ENCODE assay signal across 1 cellular context in the genomic region with DNA sequence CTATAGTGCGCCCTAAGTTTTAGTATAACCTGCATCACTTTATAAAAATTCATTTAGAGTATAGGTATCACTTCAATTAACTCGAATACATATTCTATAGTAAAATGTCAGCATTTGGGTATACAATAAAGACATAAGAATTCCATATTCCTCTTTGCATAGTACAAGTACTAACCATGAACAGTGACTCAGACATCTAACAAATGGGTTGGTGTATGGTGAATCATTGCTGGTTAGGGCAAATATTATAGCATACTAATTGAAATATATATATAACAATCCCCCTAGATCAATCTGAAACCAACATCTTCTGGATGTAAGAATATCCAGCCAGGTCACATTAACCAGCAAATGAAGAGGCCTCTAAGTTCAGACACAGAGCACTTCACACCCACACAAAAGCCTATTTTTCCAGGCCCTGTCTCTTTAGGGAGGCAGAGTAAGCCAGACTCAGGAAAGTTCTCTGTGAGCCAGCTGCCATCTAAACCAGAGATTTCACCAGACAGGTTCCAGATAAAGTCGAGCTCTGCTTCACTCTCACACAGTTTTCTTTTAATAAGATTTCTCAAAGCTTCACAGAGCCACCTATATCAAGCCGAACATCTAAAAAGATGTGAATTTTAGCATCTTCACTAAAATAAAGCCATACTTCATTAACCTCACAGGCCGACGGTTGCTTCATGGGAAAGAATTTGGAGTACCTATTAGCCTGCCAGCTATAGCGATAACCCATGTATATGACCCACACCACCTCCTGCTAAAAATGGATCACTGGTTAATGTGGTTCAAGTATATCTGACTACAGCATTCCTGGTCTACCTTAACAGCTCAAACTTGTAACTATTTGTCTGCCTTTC.
TF ChIP-seq lines count a peak whose summit lies in the region.

No MANE protein-coding gene starts in this region.

TF ChIP-seq in GM23338, 12 proteins besides CTCF, POLR2A, EP300 and RAD21 (continued from another document):
- TF ChIP-seq, protein P1, sequence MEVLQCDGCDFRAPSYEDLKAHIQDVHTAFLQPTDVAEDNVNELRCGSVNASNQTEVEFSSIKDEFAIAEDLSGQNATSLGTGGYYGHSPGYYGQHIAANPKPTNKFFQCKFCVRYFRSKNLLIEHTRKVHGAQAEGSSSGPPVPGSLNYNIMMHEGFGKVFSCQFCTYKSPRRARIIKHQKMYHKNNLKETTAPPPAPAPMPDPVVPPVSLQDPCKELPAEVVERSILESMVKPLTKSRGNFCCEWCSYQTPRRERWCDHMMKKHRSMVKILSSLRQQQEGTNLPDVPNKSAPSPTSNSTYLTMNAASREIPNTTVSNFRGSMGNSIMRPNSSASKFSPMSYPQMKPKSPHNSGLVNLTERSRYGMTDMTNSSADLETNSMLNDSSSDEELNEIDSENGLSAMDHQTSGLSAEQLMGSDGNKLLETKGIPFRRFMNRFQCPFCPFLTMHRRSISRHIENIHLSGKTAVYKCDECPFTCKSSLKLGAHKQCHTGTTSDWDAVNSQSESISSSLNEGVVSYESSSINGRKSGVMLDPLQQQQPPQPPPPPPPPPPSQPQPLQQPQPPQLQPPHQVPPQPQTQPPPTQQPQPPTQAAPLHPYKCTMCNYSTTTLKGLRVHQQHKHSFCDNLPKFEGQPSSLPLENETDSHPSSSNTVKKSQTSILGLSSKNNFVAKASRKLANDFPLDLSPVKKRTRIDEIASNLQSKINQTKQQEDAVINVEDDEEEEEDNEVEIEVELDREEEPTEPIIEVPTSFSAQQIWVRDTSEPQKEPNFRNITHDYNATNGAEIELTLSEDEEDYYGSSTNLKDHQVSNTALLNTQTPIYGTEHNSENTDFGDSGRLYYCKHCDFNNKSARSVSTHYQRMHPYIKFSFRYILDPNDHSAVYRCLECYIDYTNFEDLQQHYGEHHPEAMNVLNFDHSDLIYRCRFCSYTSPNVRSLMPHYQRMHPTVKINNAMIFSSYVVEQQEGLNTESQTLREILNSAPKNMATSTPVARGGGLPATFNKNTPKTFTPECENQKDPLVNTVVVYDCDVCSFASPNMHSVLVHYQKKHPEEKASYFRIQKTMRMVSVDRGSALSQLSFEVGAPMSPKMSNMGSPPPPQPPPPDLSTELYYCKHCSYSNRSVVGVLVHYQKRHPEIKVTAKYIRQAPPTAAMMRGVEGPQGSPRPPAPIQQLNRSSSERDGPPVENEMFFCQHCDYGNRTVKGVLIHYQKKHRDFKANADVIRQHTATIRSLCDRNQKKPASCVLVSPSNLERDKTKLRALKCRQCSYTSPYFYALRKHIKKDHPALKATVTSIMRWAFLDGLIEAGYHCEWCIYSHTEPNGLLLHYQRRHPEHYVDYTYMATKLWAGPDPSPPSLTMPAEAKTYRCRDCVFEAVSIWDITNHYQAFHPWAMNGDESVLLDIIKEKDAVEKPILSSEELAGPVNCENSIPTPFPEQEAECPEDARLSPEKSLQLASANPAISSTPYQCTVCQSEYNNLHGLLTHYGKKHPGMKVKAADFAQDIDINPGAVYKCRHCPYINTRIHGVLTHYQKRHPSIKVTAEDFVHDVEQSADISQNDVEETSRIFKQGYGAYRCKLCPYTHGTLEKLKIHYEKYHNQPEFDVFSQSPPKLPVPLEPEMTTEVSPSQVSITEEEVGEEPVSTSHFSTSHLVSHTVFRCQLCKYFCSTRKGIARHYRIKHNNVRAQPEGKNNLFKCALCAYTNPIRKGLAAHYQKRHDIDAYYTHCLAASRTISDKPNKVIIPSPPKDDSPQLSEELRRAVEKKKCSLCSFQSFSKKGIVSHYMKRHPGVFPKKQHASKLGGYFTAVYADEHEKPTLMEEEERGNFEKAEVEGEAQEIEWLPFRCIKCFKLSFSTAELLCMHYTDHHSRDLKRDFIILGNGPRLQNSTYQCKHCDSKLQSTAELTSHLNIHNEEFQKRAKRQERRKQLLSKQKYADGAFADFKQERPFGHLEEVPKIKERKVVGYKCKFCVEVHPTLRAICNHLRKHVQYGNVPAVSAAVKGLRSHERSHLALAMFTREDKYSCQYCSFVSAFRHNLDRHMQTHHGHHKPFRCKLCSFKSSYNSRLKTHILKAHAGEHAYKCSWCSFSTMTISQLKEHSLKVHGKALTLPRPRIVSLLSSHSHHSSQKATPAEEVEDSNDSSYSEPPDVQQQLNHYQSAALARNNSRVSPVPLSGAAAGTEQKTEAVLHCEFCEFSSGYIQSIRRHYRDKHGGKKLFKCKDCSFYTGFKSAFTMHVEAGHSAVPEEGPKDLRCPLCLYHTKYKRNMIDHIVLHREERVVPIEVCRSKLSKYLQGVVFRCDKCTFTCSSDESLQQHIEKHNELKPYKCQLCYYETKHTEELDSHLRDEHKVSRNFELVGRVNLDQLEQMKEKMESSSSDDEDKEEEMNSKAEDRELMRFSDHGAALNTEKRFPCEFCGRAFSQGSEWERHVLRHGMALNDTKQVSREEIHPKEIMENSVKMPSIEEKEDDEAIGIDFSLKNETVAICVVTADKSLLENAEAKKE (CRISPR knock-in tag; IDR thresholded peaks at IDR 0.05) = no peak
- TF ChIP-seq ZNF331 (CRISPR knock-in tag; IDR thresholded peaks at IDR 0.05; ENCODE audit: low read depth) (no peak), EZH2phosphoT487 (IDR thresholded peaks at IDR 0.05; ENCODE audit: unreplicated experiment) (no peak), EZH2 (IDR thresholded peaks at IDR 0.05; ENCODE audit: low read depth, unreplicated experiment) (no peak), ZNF114 (CRISPR knock-in tag; IDR thresholded peaks at IDR 0.05) (no peak), JUNB (IDR thresholded peaks at IDR 0.05; ENCODE audit: unreplicated experiment) (no peak), POLR2AphosphoS5 (IDR thresholded peaks at IDR 0.05; ENCODE audit: low read depth) (no peak)
- TF ChIP-seq, protein P2, sequence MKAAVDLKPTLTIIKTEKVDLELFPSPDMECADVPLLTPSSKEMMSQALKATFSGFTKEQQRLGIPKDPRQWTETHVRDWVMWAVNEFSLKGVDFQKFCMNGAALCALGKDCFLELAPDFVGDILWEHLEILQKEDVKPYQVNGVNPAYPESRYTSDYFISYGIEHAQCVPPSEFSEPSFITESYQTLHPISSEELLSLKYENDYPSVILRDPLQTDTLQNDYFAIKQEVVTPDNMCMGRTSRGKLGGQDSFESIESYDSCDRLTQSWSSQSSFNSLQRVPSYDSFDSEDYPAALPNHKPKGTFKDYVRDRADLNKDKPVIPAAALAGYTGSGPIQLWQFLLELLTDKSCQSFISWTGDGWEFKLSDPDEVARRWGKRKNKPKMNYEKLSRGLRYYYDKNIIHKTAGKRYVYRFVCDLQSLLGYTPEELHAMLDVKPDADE (IDR thresholded peaks at IDR 0.05) = no peak
- TF ChIP-seq, protein P3, sequence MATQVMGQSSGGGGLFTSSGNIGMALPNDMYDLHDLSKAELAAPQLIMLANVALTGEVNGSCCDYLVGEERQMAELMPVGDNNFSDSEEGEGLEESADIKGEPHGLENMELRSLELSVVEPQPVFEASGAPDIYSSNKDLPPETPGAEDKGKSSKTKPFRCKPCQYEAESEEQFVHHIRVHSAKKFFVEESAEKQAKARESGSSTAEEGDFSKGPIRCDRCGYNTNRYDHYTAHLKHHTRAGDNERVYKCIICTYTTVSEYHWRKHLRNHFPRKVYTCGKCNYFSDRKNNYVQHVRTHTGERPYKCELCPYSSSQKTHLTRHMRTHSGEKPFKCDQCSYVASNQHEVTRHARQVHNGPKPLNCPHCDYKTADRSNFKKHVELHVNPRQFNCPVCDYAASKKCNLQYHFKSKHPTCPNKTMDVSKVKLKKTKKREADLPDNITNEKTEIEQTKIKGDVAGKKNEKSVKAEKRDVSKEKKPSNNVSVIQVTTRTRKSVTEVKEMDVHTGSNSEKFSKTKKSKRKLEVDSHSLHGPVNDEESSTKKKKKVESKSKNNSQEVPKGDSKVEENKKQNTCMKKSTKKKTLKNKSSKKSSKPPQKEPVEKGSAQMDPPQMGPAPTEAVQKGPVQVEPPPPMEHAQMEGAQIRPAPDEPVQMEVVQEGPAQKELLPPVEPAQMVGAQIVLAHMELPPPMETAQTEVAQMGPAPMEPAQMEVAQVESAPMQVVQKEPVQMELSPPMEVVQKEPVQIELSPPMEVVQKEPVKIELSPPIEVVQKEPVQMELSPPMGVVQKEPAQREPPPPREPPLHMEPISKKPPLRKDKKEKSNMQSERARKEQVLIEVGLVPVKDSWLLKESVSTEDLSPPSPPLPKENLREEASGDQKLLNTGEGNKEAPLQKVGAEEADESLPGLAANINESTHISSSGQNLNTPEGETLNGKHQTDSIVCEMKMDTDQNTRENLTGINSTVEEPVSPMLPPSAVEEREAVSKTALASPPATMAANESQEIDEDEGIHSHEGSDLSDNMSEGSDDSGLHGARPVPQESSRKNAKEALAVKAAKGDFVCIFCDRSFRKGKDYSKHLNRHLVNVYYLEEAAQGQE (IDR thresholded peaks at IDR 0.05; ENCODE audit: unreplicated experiment) = no peak
